ENCODE assay signal across 10 cellular contexts in genomic region chr3:69091389-69092029, GRCh38. TPM values are rescaled to one million over a fixed set of nuclear protein-coding genes. Genes with fewer than 3 reads are reported as not detected.
DNase-seq lines count a peak whose midpoint lies in the region; ATAC-seq, FAIRE-seq and TF ChIP-seq lines count a peak whose summit lies in the region.
"Had no signal": no experiment of that assay in that cellular context is flagged by ENCODE, and none has a peak within 500 bp of the region (broad histone marks: within the 10 kb centered on the region; RNA-seq: fewer than 3 reads in every experiment).

No MANE protein-coding gene starts in this region.

- TF ChIP-seq CTCF in GM12878 (IDR thresholded peaks at IDR 0.05 in 2 of 3, conservative IDR thresholded peaks at IDR 0.05 in 1 of 3; ENCODE audit: control insufficient read depth in 2 of 3, extremely low read depth in 1 of 3, insufficient read depth in 1 of 3, low read depth in 3 of 3, low read length in 3 of 3) = no peak
- no peak for TF ChIP-seq CTCF in ovary (IDR thresholded peaks at IDR 0.05)

- peaks cover 94% of the 10 kb centered on the region for H3K4me1 ChIP-seq in CD8-positive, alpha-beta memory T cell (ENCODE audit: insufficient read depth, low read length)
- H3K4me1 ChIP-seq in GM12878 (ENCODE audit: control insufficient read depth, insufficient read depth, low read length) (peaks cover 54% of the 10 kb centered on the region), neuronal stem cell (ENCODE audit: control insufficient read depth in 2 of 2, insufficient read depth in 1 of 2, low read depth in 1 of 2, low read length in 2 of 2) (peaks cover 7 to 11% of the 10 kb centered on the region in 2 donors), ovary (ENCODE audit: insufficient read depth) (peaks cover 16% of the 10 kb centered on the region)

- H3K4me3 Mint-ChIP-seq in CD8-positive, alpha-beta memory T cell = peak overlapping the region; percentile 58 to 83 (median 78)

- no peak overlapping the region for H4K91ac ChIP-seq in neuronal stem cell (ENCODE audit: low read depth, low read length, poor library complexity)

- no peaks in the 10 kb centered on the region for H3K27me3 ChIP-seq in CD8-positive, alpha-beta memory T cell (ENCODE audit: insufficient read depth, low read length, poor library complexity, severe bottlenecking)
- H3K27me3 ChIP-seq in GM12878 (replicated peaks in 1 of 2; ENCODE audit: control insufficient read depth in 2 of 2, insufficient read depth in 2 of 2, low read length in 1 of 2) (no peaks in the 10 kb centered on the region), neuronal stem cell (ENCODE audit: control insufficient read depth in 3 of 3, insufficient read depth in 3 of 3, low read depth in 1 of 3, low read length in 3 of 3) (no peaks in the 10 kb centered on the region), ovary (no peaks in the 10 kb centered on the region)

- H3K9me3 Mint-ChIP-seq in CD8-positive, alpha-beta memory T cell = no peaks in the 10 kb centered on the region

- no peak overlapping the region for H3K4ac ChIP-seq in neuronal stem cell (ENCODE audit: low read length)

- H3K9ac ChIP-seq in GM12878 (ENCODE audit: control insufficient read depth, insufficient read depth, low read length) = no peak overlapping the region
- no peak overlapping the region for H3K9ac ChIP-seq in neuronal stem cell (ENCODE audit: low read depth, low read length, poor library complexity)

- no peaks in the 10 kb centered on the region for H3K36me3 ChIP-seq in CD8-positive, alpha-beta memory T cell (ENCODE audit: insufficient read depth, low read length)
- H3K36me3 ChIP-seq in GM12878 (ENCODE audit: control insufficient read depth in 2 of 2, insufficient read depth in 2 of 2, low read length in 1 of 2) = peaks cover 0 to 19% of the 10 kb centered on the region in 2 experiments; a peak in 2 of 4 replicates
- peaks cover 0 to 10% of the 10 kb centered on the region in 2 donors for H3K36me3 ChIP-seq in neuronal stem cell (replicated peaks in 1 of 2; ENCODE audit: control insufficient read depth in 2 of 2, insufficient read depth in 2 of 2, low read length in 2 of 2)
- no peaks in the 10 kb centered on the region for H3K36me3 ChIP-seq in ovary

- no peak overlapping the region for H2AK5ac ChIP-seq in neuronal stem cell (ENCODE audit: low read depth, low read length)

- peak overlapping the region; percentile 19 for H3K4me3 ChIP-seq in CD8-positive, alpha-beta memory T cell (ENCODE audit: low read length)
- H3K4me3 ChIP-seq in GM12878 (peak overlapping the region; percentile 59; the same call in 1 of the 2 replicates), neuronal stem cell (ENCODE audit: low read length in 2 of 2) (no peak overlapping the region), ovary (no peak overlapping the region)

- H3K27ac Mint-ChIP-seq in CD8-positive, alpha-beta memory T cell = peak overlapping the region; percentile 79 to 99 (median 94)

- H2BK120ac ChIP-seq in neuronal stem cell (ENCODE audit: low read depth, low read length) = no peak overlapping the region

- TF ChIP-seq RAD21 in GM12878 (IDR thresholded peaks at IDR 0.05; ENCODE audit: insufficient read depth, low read depth, low read length) = no peak

- H2AFZ ChIP-seq in GM12878 (ENCODE audit: control insufficient read depth, low read depth, low read length) = no peak overlapping the region
- H2AFZ ChIP-seq in neuronal stem cell (ENCODE audit: low read length) = no peak overlapping the region

- no peak overlapping the region for H4K8ac ChIP-seq in neuronal stem cell (ENCODE audit: low read depth, low read length)

- H3K14ac ChIP-seq in neuronal stem cell (ENCODE audit: low read length) = no peak overlapping the region

- H3K36me3 Mint-ChIP-seq in CD8-positive, alpha-beta memory T cell = peaks cover 0 to 53% (median 13%) of the 10 kb centered on the region in 3 donors

- TF ChIP-seq EP300 in GM12878 (IDR thresholded peaks at IDR 0.05; ENCODE audit: borderline replicate concordance in 1 of 2, control insufficient read depth in 1 of 2, low read depth in 2 of 2, low read length in 2 of 2) (no peak), ovary (IDR thresholded peaks at IDR 0.05) (no peak)

- no peak for DNase-seq in CD8-positive, alpha-beta memory T cell
- DNase-seq in GM12878 (ENCODE audit: low read depth, low spot score) (no peak), neuronal stem cell (ENCODE audit: low spot score) (no peak), ureter (ENCODE audit: low spot score) (no peak), ovary (no peak), GM12892 (ENCODE audit: insufficient read length) (no peak)
- DNase-seq: NCI-H187 had no signal

- H3K79me2 ChIP-seq in GM12878 (ENCODE audit: control insufficient read depth, insufficient read depth, low read length) = peaks cover 95% of the 10 kb centered on the region

- CTCF ChIA-PET in CD8-positive, alpha-beta memory T cell (lab: Charles Lee) = interaction anchor here (0.8 to 2.4 kb wide), 7 partner anchors 10 to 78 kb away, joined by 3 to 10 read pairs (median 4); partner anchors contain the start of genes EOGT and TMF1
- CTCF ChIA-PET in GM12878 (lab: Yijun Ruan, JAX) = interaction anchor here (0.6 to 2.4 kb wide), 9 partner anchors 9 to 145 kb away, joined by 3 to 8 read pairs (median 4); partner anchors contain the start of gene EOGT

- POLR2A ChIA-PET in CD8-positive, alpha-beta memory T cell (lab: Charles Lee) = interaction anchor here (0.5 to 1.4 kb wide), 10 partner anchors 11 to 78 kb away, joined by 3 to 11 read pairs (median 4); partner anchors contain the start of genes EOGT, TMF1 and UBA3
- POLR2A ChIA-PET in GM12878 (lab: Charles Lee) = interaction anchor here (0.7 to 3.8 kb wide), 11 partner anchors 8 to 115 kb away, joined by 3 to 22 read pairs (median 6); partner anchors contain the start of gene TMF1

- intact Hi-C loops in GM12878 (cut with micrococcal nuclease; ENCODE audit: unreplicated experiment) (no loop called here), ovary (cut with DNase I) (no loop called here)

- H2BK12ac ChIP-seq in neuronal stem cell (ENCODE audit: low read length) = no peak overlapping the region

- FAIRE-seq in GM12878 (lab: Jason Lieb, UNC) (no peak), GM12892 (lab: Jason Lieb, UNC) (no peak)

- in situ Hi-C loops in GM12878 (cut with MboI) = no loop called here

- SMC1A ChIA-PET in GM12878 (lab: Charles Lee; ENCODE audit: uncharacterized antibody, unreplicated experiment) = interaction anchor here (0.6 to 19.6 kb wide), 15 partner anchors 9 to 579 kb away, joined by 3 to 234 read pairs (median 6); partner anchors contain the start of genes ARL6IP5, LMOD3, TMF1 and UBA3

- no peaks in the 10 kb centered on the region for H3K27me3 Mint-ChIP-seq in CD8-positive, alpha-beta memory T cell

- H3K18ac ChIP-seq in neuronal stem cell (ENCODE audit: low read length) = no peak overlapping the region

- H3K4me2 ChIP-seq in GM12878 (ENCODE audit: control insufficient read depth, insufficient read depth) (peak overlapping the region; percentile 46), neuronal stem cell (ENCODE audit: insufficient read depth, low read length, poor library complexity, severe bottlenecking) (no peak overlapping the region)

- 0% methylated on average over 5 of the region's 5 CpGs for WGBS in GM12878 (ENCODE audit: insufficient coverage, insufficient replicate concordance, low lambda C conversion rate, missing lambda C conversion rate)
- no CpG with 5 or more reads among the region's 5 CpGs for WGBS in neuronal stem cell (ENCODE audit: extremely low coverage in 2 of 2, insufficient read length in 2 of 2, insufficient replicate concordance in 1 of 2), 2 donors
- 66 to 86% (median 71%) methylated on average over 5 of the region's 5 CpGs for whole genome bisulfite sequencing in ovary, 3 donors

- no peak overlapping the region for H3K23ac ChIP-seq in neuronal stem cell (ENCODE audit: low read depth, low read length, poor library complexity)

- H4K20me1 ChIP-seq in GM12878 (ENCODE audit: control insufficient read depth, insufficient read depth) = no peaks in the 10 kb centered on the region

- RAD21 ChIA-PET in GM12878 (lab: Charles Lee; ENCODE audit: unreplicated experiment) = interaction anchor here (0.7 to 16.7 kb wide), 9 partner anchors 8 to 350 kb away, joined by 3 to 152 read pairs (median 4); partner anchors contain the start of genes ARL6IP5, EOGT, TMF1 and UBA3

- ATAC-seq in HG03064 (IDR thresholded peaks at IDR 0.05; ENCODE audit: low read depth, unreplicated experiment) (peak; percentile 2), GM12878 (peak; percentile 0; the same call in 1 of the 3 replicates), GM18867 (IDR thresholded peaks at IDR 0.05; ENCODE audit: unreplicated experiment) (no peak)

- H3K4me1 Mint-ChIP-seq in CD8-positive, alpha-beta memory T cell = peaks cover 81 to 93% (median 88%) of the 10 kb centered on the region in 3 donors

- BruUV-seq in GM12878 (replicated peaks; lab: Mats Ljungman, UMichigan) = no TSS peak

- H2BK15ac ChIP-seq in neuronal stem cell (ENCODE audit: low read length) = no peak overlapping the region

- TF ChIP-seq POLR2A in GM12878 (IDR thresholded peaks at IDR 0.05; ENCODE audit: low read depth, low read length) = no peak
- TF ChIP-seq POLR2A in ovary (IDR thresholded peaks at IDR 0.05) = no peak
- no peak for TF ChIP-seq POLR2A in GM12892 (IDR thresholded peaks at IDR 0.05; ENCODE audit: low read depth, low read length)

- H2BK5ac ChIP-seq in neuronal stem cell (ENCODE audit: low read length) = no peak overlapping the region

- no peaks in the 10 kb centered on the region for H3K79me1 ChIP-seq in neuronal stem cell (ENCODE audit: low read depth, low read length)

- H3K9me3 ChIP-seq in CD8-positive, alpha-beta memory T cell (ENCODE audit: low read length) = no peaks in the 10 kb centered on the region
- no peaks in the 10 kb centered on the region for H3K9me3 ChIP-seq in GM12878 (replicated peaks; ENCODE audit: control insufficient read depth, insufficient read depth, low read length)
- no peaks in the 10 kb centered on the region for H3K9me3 ChIP-seq in neuronal stem cell (replicated peaks in 1 of 2; ENCODE audit: control insufficient read depth in 2 of 2, insufficient read depth in 1 of 2, low read depth in 1 of 2, low read length in 2 of 2)
- H3K9me3 ChIP-seq in ovary = no peaks in the 10 kb centered on the region

- peak overlapping the region; percentile 60 for H3K27ac ChIP-seq in CD8-positive, alpha-beta memory T cell (ENCODE audit: low read depth, low read length)
- peak overlapping the region; percentile 39 for H3K27ac ChIP-seq in GM12878 (ENCODE audit: control insufficient read depth, insufficient read depth)
- peak overlapping the region; percentile 59 for H3K27ac ChIP-seq in neuronal stem cell (replicated peaks; ENCODE audit: low read length)
- no peak overlapping the region for H3K27ac ChIP-seq in ovary

RNA-seq across cellular contexts. Expression of gene ARL6IP5, which starts 6.8 kb away (rescaled TPM):
- total RNA-seq in CD8-positive, alpha-beta memory T cell = 100 to 1,000 TPM; 121 to 124 TPM
- 425 TPM for polyA plus RNA-seq in CD8-positive, alpha-beta memory T cell
- total RNA-seq in GM12878 (2013; cell fraction: nucleolus; rRNA removed) = 74.1 and 86.4 TPM in 2 replicates
- total RNA-seq in GM12878 (2014; rRNA removed) (95.9 and 109 TPM in 2 replicates), GM12878 (2014; rRNA removed; fragmentation: Illumina TruSeq; extraction: Trizol) (77.9 and 78.2 TPM in 2 replicates), GM12878 (2021) (95.7 and 98.3 TPM in 2 replicates), ureter (106 TPM), ovary (100 to 1,000 TPM in 1 of 7 donors, 10 to 100 TPM in 6; 59.0 to 114 (median 77.4) TPM)
- 42.4 TPM for polyA plus RNA-seq in GM12878 (2011; ENCODE audit: low read depth)
- polyA plus RNA-seq in GM12878 (2011; rRNA removed) (244 and 334 TPM in 2 replicates), GM12878 (2014; fragmentation: Illumina TruSeq; extraction: Trizol) (139 and 158 TPM in 2 replicates), GM12878 (2014; fragmentation: Nextera tagmentation; extraction: Ambion mirVana) (100 to 1,000 TPM; 269 to 310 TPM), GM12878 (2014; rRNA removed) (84.1 and 95.2 TPM in 2 replicates), GM12878 (2016; fragmentation: Nextera tagmentation; extraction: Ambion mirVana) (100 to 1,000 TPM; 156 to 162 TPM), ovary (100 to 1,000 TPM in 1 of 2 donors, 10 to 100 TPM in 1; 80.7 to 197 TPM)
- 123 and 129 TPM in 2 replicates for polyA plus RNA-seq in GM12878 (2011; cell fraction: cytosol; rRNA removed)
- polyA plus RNA-seq in GM12878 (2011; cell fraction: nucleus; rRNA removed) = 51.0 and 59.5 TPM in 2 replicates
- polyA plus RNA-seq in GM12878 (2012) = 62.8 and 88.5 TPM in 2 replicates
- polyA minus RNA-seq in GM12878 (2011; rRNA and poly(A)+ RNA removed) = 134 and 166 TPM in 2 replicates
- 41.7 and 42.1 TPM in 2 replicates for polyA minus RNA-seq in GM12878 (2011; cell fraction: cytosol; rRNA and poly(A)+ RNA removed)
- polyA minus RNA-seq in GM12878 (2011; cell fraction: nucleus; rRNA and poly(A)+ RNA removed) = 21.5 and 32.9 TPM in 2 replicates
- polyA plus RNA-seq in neuronal stem cell (2013, experiment 1 of 2) = 59.1 TPM
- polyA plus RNA-seq in neuronal stem cell (2013, experiment 2 of 2) = 58.6 TPM
- polyA plus RNA-seq in GM12892 (2012; ENCODE audit: missing spikeins) = 81.0 TPM

RNA-seq across cellular contexts. Expression of gene UBA3, which starts 11.3 kb away (rescaled TPM):
- total RNA-seq in CD8-positive, alpha-beta memory T cell = 10 to 100 TPM; 76.6 to 89.5 TPM
- 42.6 TPM for polyA plus RNA-seq in CD8-positive, alpha-beta memory T cell
- 154 and 155 TPM in 2 replicates for total RNA-seq in GM12878 (2013; cell fraction: nucleolus; rRNA removed)
- total RNA-seq in GM12878 (2014; rRNA removed) (77.0 and 95.8 TPM in 2 replicates), GM12878 (2014; rRNA removed; fragmentation: Illumina TruSeq; extraction: Trizol) (83.8 and 92.5 TPM in 2 replicates), GM12878 (2021) (72.5 and 73.9 TPM in 2 replicates), ureter (72.4 TPM), ovary (10 to 100 TPM; 43.7 to 54.9 (median 49.5) TPM)
- polyA plus RNA-seq in GM12878 (2011; ENCODE audit: low read depth) = 16.8 TPM
- polyA plus RNA-seq in GM12878 (2011; rRNA removed) (116 and 190 TPM in 2 replicates), GM12878 (2014; fragmentation: Illumina TruSeq; extraction: Trizol) (103 and 139 TPM in 2 replicates), GM12878 (2014; fragmentation: Nextera tagmentation; extraction: Ambion mirVana) (100 to 1,000 TPM; 106 to 131 TPM), GM12878 (2014; rRNA removed) (64.8 and 72.9 TPM in 2 replicates), GM12878 (2016; fragmentation: Nextera tagmentation; extraction: Ambion mirVana) (100 to 1,000 TPM; 100 to 108 TPM), ovary (10 to 100 TPM; 34.7 to 42.9 TPM)
- polyA plus RNA-seq in GM12878 (2011; cell fraction: cytosol; rRNA removed) = 38.9 and 49.0 TPM in 2 replicates
- 102 and 104 TPM in 2 replicates for polyA plus RNA-seq in GM12878 (2011; cell fraction: nucleus; rRNA removed)
- polyA plus RNA-seq in GM12878 (2012) = 32.1 and 36.7 TPM in 2 replicates
- polyA minus RNA-seq in GM12878 (2011; rRNA and poly(A)+ RNA removed) = 38.1 and 50.0 TPM in 2 replicates
- 21.7 and 27.0 TPM in 2 replicates for polyA minus RNA-seq in GM12878 (2011; cell fraction: cytosol; rRNA and poly(A)+ RNA removed)
- polyA minus RNA-seq in GM12878 (2011; cell fraction: nucleus; rRNA and poly(A)+ RNA removed) = 40.0 and 61.1 TPM in 2 replicates
- 43.6 TPM for polyA plus RNA-seq in neuronal stem cell (2013, experiment 1 of 2)
- polyA plus RNA-seq in neuronal stem cell (2013, experiment 2 of 2) = 45.6 TPM
- polyA plus RNA-seq in GM12892 (2012; ENCODE audit: missing spikeins) = 69.6 TPM

RNA-seq across cellular contexts. Expression of gene LMOD3, which starts 30.9 kb away (rescaled TPM):
- not detected for total RNA-seq in CD8-positive, alpha-beta memory T cell
- polyA plus RNA-seq in CD8-positive, alpha-beta memory T cell = 0.14 TPM
- total RNA-seq in GM12878 (2013; cell fraction: nucleolus; rRNA removed) = not detected in 2 replicates
- total RNA-seq in GM12878 (2014; rRNA removed) (0.06 TPM in 1 of 2 replicates, not detected in the other), GM12878 (2014; rRNA removed; fragmentation: Illumina TruSeq; extraction: Trizol) (0.05 and 0.09 TPM in 2 replicates), GM12878 (2021) (0.08 TPM in 1 of 2 replicates, not detected in the other), ureter (0.13 TPM), ovary (under 1 TPM in 1 of 7 donors, not detected in 6; 0.10 TPM)
- polyA plus RNA-seq in GM12878 (2011; ENCODE audit: low read depth) = not detected
- polyA plus RNA-seq in GM12878 (2011; rRNA removed) (not detected in 2 replicates), GM12878 (2014; fragmentation: Illumina TruSeq; extraction: Trizol) (0.04 TPM in 1 of 2 replicates, not detected in the other), GM12878 (2014; fragmentation: Nextera tagmentation; extraction: Ambion mirVana) (under 1 TPM; 0.11 to 0.13 TPM), GM12878 (2014; rRNA removed) (0.04 and 0.13 TPM in 2 replicates), GM12878 (2016; fragmentation: Nextera tagmentation; extraction: Ambion mirVana) (under 1 TPM; 0.09 to 0.20 TPM), ovary (under 1 TPM; 0.13 to 0.36 TPM)
- polyA plus RNA-seq in GM12878 (2011; cell fraction: cytosol; rRNA removed) = not detected in 2 replicates
- polyA plus RNA-seq in GM12878 (2011; cell fraction: nucleus; rRNA removed) = not detected in 2 replicates
- 0.03 and 0.08 TPM in 2 replicates for polyA plus RNA-seq in GM12878 (2012)
- polyA minus RNA-seq in GM12878 (2011; rRNA and poly(A)+ RNA removed) = not detected in 2 replicates
- not detected in 2 replicates for polyA minus RNA-seq in GM12878 (2011; cell fraction: cytosol; rRNA and poly(A)+ RNA removed)
- polyA minus RNA-seq in GM12878 (2011; cell fraction: nucleus; rRNA and poly(A)+ RNA removed) = not detected in 2 replicates
- polyA plus RNA-seq in neuronal stem cell (2013, experiment 1 of 2) = not detected
- polyA plus RNA-seq in neuronal stem cell (2013, experiment 2 of 2) = not detected
- 0.06 TPM for polyA plus RNA-seq in GM12892 (2012; ENCODE audit: missing spikeins)
- total RNA-seq: Daoy had no signal

RNA-seq across cellular contexts. Expression of gene TMF1, which starts 39.4 kb away (rescaled TPM):
- total RNA-seq in CD8-positive, alpha-beta memory T cell = 10 to 100 TPM; 31.8 to 35.6 TPM
- 40.0 TPM for polyA plus RNA-seq in CD8-positive, alpha-beta memory T cell
- 88.0 and 127 TPM in 2 replicates for total RNA-seq in GM12878 (2013; cell fraction: nucleolus; rRNA removed)
- 15.8 and 16.5 TPM in 2 replicates for total RNA-seq in GM12878 (2014; rRNA removed)
- 22.9 and 23.2 TPM in 2 replicates for total RNA-seq in GM12878 (2014; rRNA removed; fragmentation: Illumina TruSeq; extraction: Trizol)
- total RNA-seq in GM12878 (2021) = 18.5 and 19.0 TPM in 2 replicates
- 8.5 TPM for polyA plus RNA-seq in GM12878 (2011; ENCODE audit: low read depth)
- polyA plus RNA-seq in GM12878 (2011; rRNA removed) = 17.1 and 33.3 TPM in 2 replicates
- polyA plus RNA-seq in GM12878 (2011; cell fraction: cytosol; rRNA removed) = 6.1 and 6.8 TPM in 2 replicates
- polyA plus RNA-seq in GM12878 (2011; cell fraction: nucleus; rRNA removed) = 10.8 and 21.1 TPM in 2 replicates
- 18.8 and 25.0 TPM in 2 replicates for polyA plus RNA-seq in GM12878 (2012)
- polyA plus RNA-seq in GM12878 (2014; fragmentation: Illumina TruSeq; extraction: Trizol) = 18.1 and 20.5 TPM in 2 replicates
- polyA plus RNA-seq in GM12878 (2014; fragmentation: Nextera tagmentation; extraction: Ambion mirVana) = 1 to 10 TPM; 7.1 to 7.9 TPM
- 13.3 and 23.8 TPM in 2 replicates for polyA plus RNA-seq in GM12878 (2014; rRNA removed)
- polyA plus RNA-seq in GM12878 (2016; fragmentation: Nextera tagmentation; extraction: Ambion mirVana) = 10 to 100 TPM; 23.4 to 24.5 TPM
- polyA minus RNA-seq in GM12878 (2011; rRNA and poly(A)+ RNA removed) = 22.6 and 29.0 TPM in 2 replicates
- polyA minus RNA-seq in GM12878 (2011; cell fraction: cytosol; rRNA and poly(A)+ RNA removed) = 8.6 and 10.2 TPM in 2 replicates
- polyA minus RNA-seq in GM12878 (2011; cell fraction: nucleus; rRNA and poly(A)+ RNA removed) = 16.4 and 18.5 TPM in 2 replicates
- polyA plus RNA-seq in neuronal stem cell (2013, experiment 1 of 2) = 11.4 TPM
- polyA plus RNA-seq in neuronal stem cell (2013, experiment 2 of 2) = 11.6 TPM
- total RNA-seq in ureter = 39.1 TPM
- total RNA-seq in ovary = 10 to 100 TPM; 24.1 to 36.4 (median 28.7) TPM
- 10 to 100 TPM; 10.7 to 14.2 TPM for polyA plus RNA-seq in ovary
- polyA plus RNA-seq in GM12892 (2012; ENCODE audit: missing spikeins) = 25.2 TPM

Comparison
In these comparisons a context has a peak if more than half of its experiments do, and no peak if none do; other contexts are left out.
1. H3K27ac ChIP-seq: peak in CD8-positive, alpha-beta memory T cell (single experiment), GM12878 (single experiment) and neuronal stem cell (single experiment); none in ovary (0 of 2).
2. H3K4me3 ChIP-seq: peak in CD8-positive, alpha-beta memory T cell (single experiment) and GM12878 (single experiment); none in neuronal stem cell (0 of 2) and ovary (single experiment).